ENCODE assay signal across 1 cellular context in the genomic region with DNA sequence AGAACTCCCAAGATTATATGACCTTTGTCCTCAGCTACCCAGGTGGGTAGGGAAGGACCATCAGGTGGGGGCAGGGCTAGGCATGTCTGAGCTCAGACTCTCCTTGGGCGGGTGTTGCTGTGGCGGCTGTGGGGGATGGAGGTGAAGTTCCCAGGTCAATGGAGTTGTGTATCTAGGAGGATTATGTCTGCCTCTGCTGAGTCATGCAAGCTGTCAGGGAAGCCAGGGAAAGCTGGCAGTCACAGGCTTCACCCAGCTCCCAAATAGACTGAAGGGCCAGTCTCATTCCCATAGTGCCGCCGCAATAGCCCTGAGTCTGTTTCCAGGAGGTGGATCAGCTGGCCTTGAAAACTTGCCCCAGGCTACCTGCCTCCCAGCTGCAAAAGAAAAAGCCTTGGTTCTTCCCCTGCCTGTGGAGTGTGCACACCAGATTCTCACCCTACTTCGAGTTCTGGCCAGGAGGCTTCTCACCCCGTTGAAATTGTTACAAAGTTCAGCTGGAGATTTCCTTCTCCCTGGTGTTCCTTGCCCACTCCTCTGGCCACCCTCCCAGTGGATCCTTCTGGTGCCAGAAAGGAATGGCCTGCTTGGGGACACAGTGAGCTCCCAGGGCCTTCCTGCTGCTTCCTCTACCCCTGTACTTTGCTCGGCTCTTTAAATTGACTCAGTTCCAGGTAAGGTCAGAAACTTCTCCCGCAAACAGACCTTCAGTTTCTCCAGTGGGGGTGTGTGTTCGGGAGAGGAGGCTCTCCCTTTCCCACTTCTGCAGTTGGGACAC.
TF ChIP-seq lines count a peak whose summit lies in the region.

No MANE protein-coding gene starts in this region.

TF ChIP-seq in H1, 55 proteins besides CTCF, POLR2A, EP300 and RAD21:
- no peak for TF ChIP-seq RNF2 (IDR thresholded peaks at IDR 0.05; ENCODE audit: borderline replicate concordance, low read depth, low read length, missing control alignments, poor library complexity, severe bottlenecking)
- TF ChIP-seq EZH2 (IDR thresholded peaks at IDR 0.05; ENCODE audit: low read depth, low read length, severe bottlenecking), result no peak
- no peak for TF ChIP-seq SIRT6 (IDR thresholded peaks at IDR 0.05; ENCODE audit: low read length)
- no peak for TF ChIP-seq HDAC2 (IDR thresholded peaks at IDR 0.05; ENCODE audit: borderline replicate concordance in 1 of 2, low read depth in 2 of 2, low read length in 2 of 2)
- TF ChIP-seq RXRA (IDR thresholded peaks at IDR 0.05; ENCODE audit: insufficient read depth, low read depth, low read length), result no peak
- TF ChIP-seq JUN (IDR thresholded peaks at IDR 0.05; ENCODE audit: low read depth, low read length), result no peak
- no peak for TF ChIP-seq CHD1 (IDR thresholded peaks at IDR 0.05; ENCODE audit: low read depth, low read length)
- TF ChIP-seq, protein P1, sequence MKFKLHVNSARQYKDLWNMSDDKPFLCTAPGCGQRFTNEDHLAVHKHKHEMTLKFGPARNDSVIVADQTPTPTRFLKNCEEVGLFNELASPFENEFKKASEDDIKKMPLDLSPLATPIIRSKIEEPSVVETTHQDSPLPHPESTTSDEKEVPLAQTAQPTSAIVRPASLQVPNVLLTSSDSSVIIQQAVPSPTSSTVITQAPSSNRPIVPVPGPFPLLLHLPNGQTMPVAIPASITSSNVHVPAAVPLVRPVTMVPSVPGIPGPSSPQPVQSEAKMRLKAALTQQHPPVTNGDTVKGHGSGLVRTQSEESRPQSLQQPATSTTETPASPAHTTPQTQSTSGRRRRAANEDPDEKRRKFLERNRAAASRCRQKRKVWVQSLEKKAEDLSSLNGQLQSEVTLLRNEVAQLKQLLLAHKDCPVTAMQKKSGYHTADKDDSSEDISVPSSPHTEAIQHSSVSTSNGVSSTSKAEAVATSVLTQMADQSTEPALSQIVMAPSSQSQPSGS (IDR thresholded peaks at IDR 0.05; ENCODE audit: low read length), result no peak
- TF ChIP-seq SRF (IDR thresholded peaks at IDR 0.05; ENCODE audit: low read depth, low read length), result no peak
- TF ChIP-seq, protein P2, sequence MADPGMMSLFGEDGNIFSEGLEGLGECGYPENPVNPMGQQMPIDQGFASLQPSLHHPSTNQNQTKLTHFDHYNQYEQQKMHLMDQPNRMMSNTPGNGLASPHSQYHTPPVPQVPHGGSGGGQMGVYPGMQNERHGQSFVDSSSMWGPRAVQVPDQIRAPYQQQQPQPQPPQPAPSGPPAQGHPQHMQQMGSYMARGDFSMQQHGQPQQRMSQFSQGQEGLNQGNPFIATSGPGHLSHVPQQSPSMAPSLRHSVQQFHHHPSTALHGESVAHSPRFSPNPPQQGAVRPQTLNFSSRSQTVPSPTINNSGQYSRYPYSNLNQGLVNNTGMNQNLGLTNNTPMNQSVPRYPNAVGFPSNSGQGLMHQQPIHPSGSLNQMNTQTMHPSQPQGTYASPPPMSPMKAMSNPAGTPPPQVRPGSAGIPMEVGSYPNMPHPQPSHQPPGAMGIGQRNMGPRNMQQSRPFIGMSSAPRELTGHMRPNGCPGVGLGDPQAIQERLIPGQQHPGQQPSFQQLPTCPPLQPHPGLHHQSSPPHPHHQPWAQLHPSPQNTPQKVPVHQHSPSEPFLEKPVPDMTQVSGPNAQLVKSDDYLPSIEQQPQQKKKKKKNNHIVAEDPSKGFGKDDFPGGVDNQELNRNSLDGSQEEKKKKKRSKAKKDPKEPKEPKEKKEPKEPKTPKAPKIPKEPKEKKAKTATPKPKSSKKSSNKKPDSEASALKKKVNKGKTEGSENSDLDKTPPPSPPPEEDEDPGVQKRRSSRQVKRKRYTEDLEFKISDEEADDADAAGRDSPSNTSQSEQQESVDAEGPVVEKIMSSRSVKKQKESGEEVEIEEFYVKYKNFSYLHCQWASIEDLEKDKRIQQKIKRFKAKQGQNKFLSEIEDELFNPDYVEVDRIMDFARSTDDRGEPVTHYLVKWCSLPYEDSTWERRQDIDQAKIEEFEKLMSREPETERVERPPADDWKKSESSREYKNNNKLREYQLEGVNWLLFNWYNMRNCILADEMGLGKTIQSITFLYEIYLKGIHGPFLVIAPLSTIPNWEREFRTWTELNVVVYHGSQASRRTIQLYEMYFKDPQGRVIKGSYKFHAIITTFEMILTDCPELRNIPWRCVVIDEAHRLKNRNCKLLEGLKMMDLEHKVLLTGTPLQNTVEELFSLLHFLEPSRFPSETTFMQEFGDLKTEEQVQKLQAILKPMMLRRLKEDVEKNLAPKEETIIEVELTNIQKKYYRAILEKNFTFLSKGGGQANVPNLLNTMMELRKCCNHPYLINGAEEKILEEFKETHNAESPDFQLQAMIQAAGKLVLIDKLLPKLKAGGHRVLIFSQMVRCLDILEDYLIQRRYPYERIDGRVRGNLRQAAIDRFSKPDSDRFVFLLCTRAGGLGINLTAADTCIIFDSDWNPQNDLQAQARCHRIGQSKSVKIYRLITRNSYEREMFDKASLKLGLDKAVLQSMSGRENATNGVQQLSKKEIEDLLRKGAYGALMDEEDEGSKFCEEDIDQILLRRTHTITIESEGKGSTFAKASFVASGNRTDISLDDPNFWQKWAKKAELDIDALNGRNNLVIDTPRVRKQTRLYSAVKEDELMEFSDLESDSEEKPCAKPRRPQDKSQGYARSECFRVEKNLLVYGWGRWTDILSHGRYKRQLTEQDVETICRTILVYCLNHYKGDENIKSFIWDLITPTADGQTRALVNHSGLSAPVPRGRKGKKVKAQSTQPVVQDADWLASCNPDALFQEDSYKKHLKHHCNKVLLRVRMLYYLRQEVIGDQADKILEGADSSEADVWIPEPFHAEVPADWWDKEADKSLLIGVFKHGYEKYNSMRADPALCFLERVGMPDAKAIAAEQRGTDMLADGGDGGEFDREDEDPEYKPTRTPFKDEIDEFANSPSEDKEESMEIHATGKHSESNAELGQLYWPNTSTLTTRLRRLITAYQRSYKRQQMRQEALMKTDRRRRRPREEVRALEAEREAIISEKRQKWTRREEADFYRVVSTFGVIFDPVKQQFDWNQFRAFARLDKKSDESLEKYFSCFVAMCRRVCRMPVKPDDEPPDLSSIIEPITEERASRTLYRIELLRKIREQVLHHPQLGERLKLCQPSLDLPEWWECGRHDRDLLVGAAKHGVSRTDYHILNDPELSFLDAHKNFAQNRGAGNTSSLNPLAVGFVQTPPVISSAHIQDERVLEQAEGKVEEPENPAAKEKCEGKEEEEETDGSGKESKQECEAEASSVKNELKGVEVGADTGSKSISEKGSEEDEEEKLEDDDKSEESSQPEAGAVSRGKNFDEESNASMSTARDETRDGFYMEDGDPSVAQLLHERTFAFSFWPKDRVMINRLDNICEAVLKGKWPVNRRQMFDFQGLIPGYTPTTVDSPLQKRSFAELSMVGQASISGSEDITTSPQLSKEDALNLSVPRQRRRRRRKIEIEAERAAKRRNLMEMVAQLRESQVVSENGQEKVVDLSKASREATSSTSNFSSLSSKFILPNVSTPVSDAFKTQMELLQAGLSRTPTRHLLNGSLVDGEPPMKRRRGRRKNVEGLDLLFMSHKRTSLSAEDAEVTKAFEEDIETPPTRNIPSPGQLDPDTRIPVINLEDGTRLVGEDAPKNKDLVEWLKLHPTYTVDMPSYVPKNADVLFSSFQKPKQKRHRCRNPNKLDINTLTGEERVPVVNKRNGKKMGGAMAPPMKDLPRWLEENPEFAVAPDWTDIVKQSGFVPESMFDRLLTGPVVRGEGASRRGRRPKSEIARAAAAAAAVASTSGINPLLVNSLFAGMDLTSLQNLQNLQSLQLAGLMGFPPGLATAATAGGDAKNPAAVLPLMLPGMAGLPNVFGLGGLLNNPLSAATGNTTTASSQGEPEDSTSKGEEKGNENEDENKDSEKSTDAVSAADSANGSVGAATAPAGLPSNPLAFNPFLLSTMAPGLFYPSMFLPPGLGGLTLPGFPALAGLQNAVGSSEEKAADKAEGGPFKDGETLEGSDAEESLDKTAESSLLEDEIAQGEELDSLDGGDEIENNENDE (IDR thresholded peaks at IDR 0.05; ENCODE audit: insufficient replicate concordance, low read length), result no peak
- TF ChIP-seq TBP (IDR thresholded peaks at IDR 0.05; ENCODE audit: low read depth, low read length), result no peak
- no peak for TF ChIP-seq GABPA (IDR thresholded peaks at IDR 0.05; ENCODE audit: borderline replicate concordance, insufficient read depth, low read length)
- TF ChIP-seq SUZ12 (IDR thresholded peaks at IDR 0.05; ENCODE audit: low read length), result no peak
- TF ChIP-seq JUND (IDR thresholded peaks at IDR 0.05; ENCODE audit: low read length), result no peak
- no peak for TF ChIP-seq SIN3A (conservative IDR thresholded peaks at IDR 0.05 in 1 of 2, IDR thresholded peaks at IDR 0.05 in 1 of 2; ENCODE audit: low read depth in 1 of 2, low read length in 2 of 2)
- no peak for TF ChIP-seq TCF12 (IDR thresholded peaks at IDR 0.05; ENCODE audit: low read depth, low read length)
- TF ChIP-seq PHF8 (conservative IDR thresholded peaks at IDR 0.05; ENCODE audit: low read depth, low read length), result no peak
